4 cellular contexts compared by ENCODE assay signal in genomic region chr7:140624903-140625558, GRCh38. TPM values are rescaled to one million over a fixed set of nuclear protein-coding genes. Genes with fewer than 3 reads are reported as not detected.
"Had no signal": no experiment of that assay in that cellular context is flagged by ENCODE, and none has a peak within 500 bp of the region (broad histone marks: within the 10 kb centered on the region; RNA-seq: fewer than 3 reads in every experiment).

No MANE protein-coding gene starts in this region.

RNA-seq across cellular contexts. Expression of gene DENND2A, which starts 15.6 kb away (rescaled TPM):
- total RNA-seq: activated CD4-positive, alpha-beta memory T cell treated with anti-CD3 and anti-CD28 coated beads, Interleukin-2, amount 10 ng/mL, durations not matched to agents 7 days and 5 days; activated CD4-positive, alpha-beta T cell treated with anti-CD3 and anti-CD28 coated beads, Interleukin-2, amount 10 ng/mL, durations not matched to agents 7 days and 5 days; T-helper 2 cell treated with Interferon-gamma antibody and Interleukin-4, amounts not matched to agents 100 ng/mL and 5 ng/mL, for 36 hours had no signal
- polyA plus RNA-seq: endothelial cell of umbilical vein had no signal
